In genomic region chr14:59374048-59374447, GRCh38 we compare ENCODE assay signal across 15 cellular contexts.
"Had no signal": no experiment of that assay in that cellular context is flagged by ENCODE, and none has a peak within 500 bp of the region (broad histone marks: within the 10 kb centered on the region; RNA-seq: fewer than 3 reads in every experiment).

No MANE protein-coding gene starts in this region.

- H3K36me3 ChIP-seq: colonic mucosa, thoracic aorta had no signal

- H3K4me3 ChIP-seq: colonic mucosa, esophagus squamous epithelium, thoracic aorta had no signal

- H3K27ac ChIP-seq: colonic mucosa, thoracic aorta had no signal

- H3K27me3 ChIP-seq: colonic mucosa, esophagus squamous epithelium had no signal

- H3K9me3 ChIP-seq: colonic mucosa, esophagus squamous epithelium, thoracic aorta had no signal

- ATAC-seq: activated CD8-positive, alpha-beta T cell treated with anti-CD3 and anti-CD28 coated beads, Interleukin-2, amount 10 ng/mL, durations not matched to agents 7 days and 5 days; stimulated activated effector memory CD8-positive, alpha-beta T cell treated with anti-CD3 and anti-CD28 coated beads, Interleukin-12 subunit alpha, Interleukin-12 subunit beta, amount 100 ng/mL, for 72 hours had no signal

- H3K4me1 ChIP-seq: colonic mucosa had no signal

- FAIRE-seq: kidney, TTC549 had no signal

- DNase-seq: activated B cell treated with CpG ODN at 0.5 μM for 24 hours; activated CD4-positive, alpha-beta T cell treated with anti-CD3 and anti-CD28 coated beads, Interleukin-2, amount 10 ng/mL, durations not matched to agents 24 days and 14 days; activated CD8-positive, alpha-beta memory T cell treated with anti-CD3 and anti-CD28 coated beads, Interleukin-2, amount 50 U/mL, for 48 hours; activated CD8-positive, alpha-beta T cell treated with anti-CD3 and anti-CD28 coated beads, Interleukin-2, amount 10 ng/mL, durations not matched to agents 7 days and 5 days; activated naive CD8-positive, alpha-beta T cell treated with anti-CD3 and anti-CD28 coated beads for 36 hours; amygdala; central memory CD4-positive, alpha-beta T cell; colonic mucosa; esophagus squamous epithelium; hippocampal formation; kidney; T-helper 2 cell had no signal
